22 cellular contexts compared by ENCODE assay signal in the genomic region with DNA sequence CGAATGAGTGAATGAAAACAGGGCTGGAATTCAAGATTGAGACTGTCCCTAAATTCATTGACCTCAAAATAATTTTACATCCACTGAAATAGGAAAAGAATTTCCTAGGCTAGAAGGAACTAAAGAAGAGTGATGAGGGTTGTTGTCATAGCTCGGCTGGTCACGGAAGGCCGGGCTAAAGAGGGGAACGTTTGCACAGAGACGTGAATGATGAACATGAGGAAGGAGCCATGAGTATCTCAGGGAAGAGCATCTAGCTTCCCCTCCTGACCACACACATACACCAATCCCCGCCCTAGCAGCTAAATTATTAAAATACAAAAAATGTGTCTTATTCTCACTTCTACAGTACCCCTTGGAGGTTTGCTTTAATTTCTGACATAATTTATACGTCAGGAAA.
DNase-seq lines count a peak whose midpoint lies in the region; ATAC-seq, FAIRE-seq and TF ChIP-seq lines count a peak whose summit lies in the region.
"Had no signal": no experiment of that assay in that cellular context is flagged by ENCODE, and none has a peak within 500 bp of the region (broad histone marks: within the 10 kb centered on the region; RNA-seq: fewer than 3 reads in every experiment).

No MANE protein-coding gene starts in this region.

- no peaks in the 10 kb centered on the region for H3K36me3 Mint-ChIP-seq in T-cell
- H3K36me3 Mint-ChIP-seq: activated naive CD8-positive, alpha-beta T cell; mesothelial cell of epicardium had no signal

- H3K9ac ChIP-seq in BLaER1 treated with 17β-estradiol and CSF1 and Interleukin-3, amounts not matched to agents 10 nM and 100 nM, result peak overlapping the region in 9 of 11 experiments; percentile 14 to 73 (median 48); a peak in 14 of 22 replicates
- no peak overlapping the region for H3K9ac ChIP-seq in keratinocyte (ENCODE audit: control insufficient read depth, extremely low read depth, insufficient read depth, low read length)

- H3K27ac Mint-ChIP-seq in T-cell, result peak overlapping the region; percentile 8 to 11
- H3K27ac Mint-ChIP-seq: activated naive CD8-positive, alpha-beta T cell; B cell; mesothelial cell of epicardium had no signal

- no peaks in the 10 kb centered on the region for H3K79me2 ChIP-seq in keratinocyte (ENCODE audit: control insufficient read depth, insufficient read depth, low read length)

- H2AFZ ChIP-seq in keratinocyte (ENCODE audit: control insufficient read depth, low read length), result no peak overlapping the region

- CTCF ChIA-PET in A549 (lab: Yijun Ruan, JAX), result interaction anchor here (0.6 to 2.0 kb wide), 5 partner anchors 11 to 125 kb away, joined by 3 to 7 read pairs (median 3); no protein-coding TSS in a partner anchor
- CTCF ChIA-PET in T-cell (lab: Charles Lee), result no interaction called here
- CTCF ChIA-PET in GM10248 (lab: Yijun Ruan, JAX), result interaction anchor here (0.8 to 1.4 kb wide), 4 partner anchors 14 to 45 kb away, joined by 3 to 4 read pairs (median 4); no protein-coding TSS in a partner anchor

- peaks cover 0 to 1% of the 10 kb centered on the region in 2 donors for H3K27me3 Mint-ChIP-seq in T-cell
- H3K27me3 Mint-ChIP-seq: activated naive CD8-positive, alpha-beta T cell; B cell; stimulated activated naive CD8-positive, alpha-beta T cell treated with anti-CD3 and anti-CD28 coated beads, Interleukin-15, amount 100 ng/mL, for 72 hours had no signal

- H3K36me3 ChIP-seq in BLaER1 treated with 17β-estradiol and CSF1 and Interleukin-3, amounts not matched to agents 10 nM and 100 nM, result no peaks in the 10 kb centered on the region
- H3K36me3 ChIP-seq in keratinocyte (ENCODE audit: control insufficient read depth in 2 of 2, extremely low read depth in 1 of 2, insufficient read depth in 2 of 2, low read length in 2 of 2), result no peaks in the 10 kb centered on the region
- H3K36me3 ChIP-seq in BE2C, result no peaks in the 10 kb centered on the region
- H3K36me3 ChIP-seq: esophagus muscularis mucosa, tibial nerve had no signal

- dilution Hi-C loops in keratinocyte (cut with MboI; ENCODE audit: extremely low pct_ligation_motif_present, low sequenced_read_pairs), result no loop called here

- H3K4me2 ChIP-seq in A549 (peak overlapping the region; percentile 45; the same call in 1 of the 3 replicates), keratinocyte (ENCODE audit: control insufficient read depth, extremely low read depth, insufficient read depth, low read depth, low read length) (no peak overlapping the region)
- peak overlapping the region; percentile 55 to 87 (median 74) for H3K4me2 ChIP-seq in BLaER1 treated with 17β-estradiol and CSF1 and Interleukin-3, amounts not matched to agents 10 nM and 100 nM

- POLR2A ChIA-PET in A549 (lab: Yijun Ruan, JAX) (interaction anchor here (0.8 to 3.9 kb wide), 2 partner anchors 12 to 125 kb away, joined by 4 to 24 read pairs; no protein-coding TSS in a partner anchor), T-cell (lab: Charles Lee) (no interaction called here), GM10248 (lab: Yijun Ruan, JAX) (no interaction called here)

- peak overlapping the region; percentile 61 to 87 for H3K27ac ChIP-seq in A549
- peak overlapping the region; percentile 49 to 96 (median 68); a peak in 21 of 22 replicates for H3K27ac ChIP-seq in BLaER1 treated with 17β-estradiol and CSF1 and Interleukin-3, amounts not matched to agents 10 nM and 100 nM
- H3K27ac ChIP-seq in keratinocyte (ENCODE audit: control insufficient read depth, insufficient read depth, low read length), result peak overlapping the region; percentile 52
- H3K27ac ChIP-seq: esophagus muscularis mucosa, psoas muscle, tibial nerve had no signal

- H3K4me1 ChIP-seq in A549, result peaks cover 35% of the 10 kb centered on the region
- H3K4me1 ChIP-seq in BLaER1 treated with 17β-estradiol and CSF1 and Interleukin-3, amounts not matched to agents 10 nM and 100 nM, result peaks cover 21 to 58% (median 35%) of the 10 kb centered on the region in 10 experiments
- peaks cover 20% of the 10 kb centered on the region for H3K4me1 ChIP-seq in keratinocyte (ENCODE audit: control insufficient read depth, extremely low read depth, insufficient read depth, low read length)
- H3K4me1 ChIP-seq in BE2C, result peaks cover 4% of the 10 kb centered on the region; the same call in 1 of the 2 replicates
- H3K4me1 ChIP-seq: psoas muscle, tibial nerve had no signal

- TF ChIP-seq RAD21 in A549 (conservative IDR thresholded peaks at IDR 0.05 in 1 of 2, IDR thresholded peaks at IDR 0.05 in 1 of 2), result no peak

- DNase-seq in A549 (ENCODE audit: low read depth in 1 of 2, low spot score in 1 of 2) (no peak), T-cell (no peak), keratinocyte (ENCODE audit: low read depth, low spot score) (no peak), activated gamma-delta T cell (lab: John Stamatoyannopoulos, UW) (no peak), BE2C (no peak), GM10248 (ENCODE audit: extremely low spot score) (no peak)
- DNase-seq: DMS 273 treated with DMSO at 0.1 percent for 48 hours; effector CD8-positive, alpha-beta T cell; H9; Kasumi-1; psoas muscle had no signal

- H3K4me3 Mint-ChIP-seq in T-cell, result peak overlapping the region in 1 of 3 donors; percentile 64
- H3K4me3 Mint-ChIP-seq: activated naive CD8-positive, alpha-beta T cell; B cell; H9; mesothelial cell of epicardium had no signal

- FAIRE-seq in A549 (lab: Jason Lieb, UNC), result no peak
- no peak for FAIRE-seq in keratinocyte (lab: Jason Lieb, UNC)
- FAIRE-seq: GM18507, HTR-8/SVneo, TTC549 had no signal

- H3K9me3 ChIP-seq in A549 (peaks cover 3% of the 10 kb centered on the region; the same call in 1 of the 3 replicates), keratinocyte (ENCODE audit: control insufficient read depth, low read depth, low read length) (no peaks in the 10 kb centered on the region), BE2C (no peaks in the 10 kb centered on the region; the same call in 1 of the 2 replicates)
- H3K9me3 ChIP-seq in BLaER1 treated with 17β-estradiol and CSF1 and Interleukin-3, amounts not matched to agents 10 nM and 100 nM (replicated peaks in 1 of 11), result peaks cover 0 to 10% (median 0%) of the 10 kb centered on the region in 11 experiments; a peak in 3 of 22 replicates
- H3K9me3 ChIP-seq: psoas muscle, tibial nerve had no signal

- 80% methylated on average over 8 of the region's 8 CpGs for WGBS in A549 (ENCODE audit: missing lambda C conversion rate)

- no peaks in the 10 kb centered on the region for H3K9me3 Mint-ChIP-seq in T-cell
- H3K9me3 Mint-ChIP-seq: H9 had no signal

- peaks cover 2% of the 10 kb centered on the region for H3K9me1 ChIP-seq in keratinocyte (ENCODE audit: control insufficient read depth, extremely low read depth, insufficient read depth, low read length)

- H4K20me1 ChIP-seq in BLaER1 treated with 17β-estradiol and CSF1 and Interleukin-3, amounts not matched to agents 10 nM and 100 nM, result no peaks in the 10 kb centered on the region
- no peaks in the 10 kb centered on the region for H4K20me1 ChIP-seq in keratinocyte (ENCODE audit: control insufficient read depth, extremely low read depth, insufficient read depth, low read length)

- H3K4me1 Mint-ChIP-seq in T-cell, result peaks cover 29 to 34% (median 31%) of the 10 kb centered on the region in 3 donors

- no peak for TF ChIP-seq EP300 in A549 (IDR thresholded peaks at IDR 0.05)

- no peak for TF ChIP-seq POLR2A in A549 (IDR thresholded peaks at IDR 0.05; ENCODE audit: low read length)

- H3K4me3 ChIP-seq in A549 (no peak overlapping the region), keratinocyte (ENCODE audit: control insufficient read depth in 2 of 3, extremely low read depth in 1 of 3, insufficient read depth in 2 of 3, low read depth in 1 of 3, low read length in 3 of 3) (no peak overlapping the region), BE2C (ENCODE audit: low read depth, low read length) (no peak overlapping the region)
- H3K4me3 ChIP-seq in BLaER1 treated with 17β-estradiol and CSF1 and Interleukin-3, amounts not matched to agents 10 nM and 100 nM, result peak overlapping the region in 1 of 10 experiments; percentile 11; a peak in 1 of 20 replicates
- H3K4me3 ChIP-seq: esophagus muscularis mucosa, psoas muscle, tibial nerve had no signal

- TF ChIP-seq CTCF in A549 (IDR thresholded peaks at IDR 0.05), result no peak
- TF ChIP-seq CTCF in keratinocyte (optimal IDR thresholded peaks at IDR 0.05 in 1 of 3, IDR thresholded peaks at IDR 0.05 in 1 of 3, conservative IDR thresholded peaks at IDR 0.05 in 1 of 3; ENCODE audit: extremely low read depth in 1 of 3, insufficient read depth in 2 of 3, low read length in 3 of 3), result no peak
- TF ChIP-seq CTCF in BE2C (IDR thresholded peaks at IDR 0.05; ENCODE audit: low read depth, low read length), result no peak
- TF ChIP-seq CTCF in GM10248 (IDR thresholded peaks at IDR 0.05; ENCODE audit: control extremely low read depth, extremely low read depth, low read depth, missing control alignments), result no peak

- no peaks in the 10 kb centered on the region for H3K27me3 ChIP-seq in BLaER1 treated with 17β-estradiol and CSF1 and Interleukin-3, amounts not matched to agents 10 nM and 100 nM
- H3K27me3 ChIP-seq in keratinocyte (ENCODE audit: control insufficient read depth, extremely low read depth, insufficient read depth, low read length) (no peaks in the 10 kb centered on the region), BE2C (peaks cover 17% of the 10 kb centered on the region)
- H3K27me3 ChIP-seq: esophagus muscularis mucosa, tibial nerve had no signal

- ATAC-seq in A549, result no peak
- no peak for ATAC-seq in T-cell (replicated peaks in 1 of 4)
- no peak for ATAC-seq in GM18868 (IDR thresholded peaks at IDR 0.05; ENCODE audit: unreplicated experiment)

Comparison
In these comparisons a context has a peak if more than half of its experiments do, and no peak if none do; other contexts are left out.
1. CTCF ChIA-PET loops: an anchor here in A549 (0.6 to 2.0 kb wide) and GM10248 (0.8 to 1.4 kb wide); none called in T-cell.